ENCODE assay signal across 27 cellular contexts in genomic region chr21:42438316-42439205, GRCh38. TPM values are rescaled to one million over a fixed set of nuclear protein-coding genes. Genes with fewer than 3 reads are reported as not detected.
DNase-seq lines count a peak whose midpoint lies in the region; ATAC-seq and TF ChIP-seq lines count a peak whose summit lies in the region.
"Had no signal": no experiment of that assay in that cellular context is flagged by ENCODE, and none has a peak within 500 bp of the region (broad histone marks: within the 10 kb centered on the region; RNA-seq: fewer than 3 reads in every experiment).

No MANE protein-coding gene starts in this region.

- TF ChIP-seq CTCF in glutamatergic neuron (IDR thresholded peaks at IDR 0.05; ENCODE audit: partially characterized antibody, unreplicated experiment): no peak
- TF ChIP-seq CTCF in ascending aorta (IDR thresholded peaks at IDR 0.05): no peak

- H3K4me3 ChIP-seq in CD4-positive, CD25-positive, alpha-beta regulatory T cell (ENCODE audit: low read depth, low read length): no peak overlapping the region
- H3K4me3 ChIP-seq in ascending aorta: no peak overlapping the region
- H3K4me3 ChIP-seq: coronary artery, lower lobe of right lung, mucosa of descending colon had no signal

- POLR2A ChIA-PET in naive thymus-derived CD8-positive, alpha-beta T cell (lab: Charles Lee): interaction anchor here (1.1 to 1.7 kb wide), 3 partner anchors 12 to 17 kb away, joined by 3 to 5 read pairs (median 4); no protein-coding TSS in a partner anchor

- ATAC-seq in CD4-positive, CD25-positive, alpha-beta regulatory T cell (ENCODE audit: low read depth in 2 of 2): no peak
- no peak for ATAC-seq in activated T-helper 17 cell treated with anti-CD3 and anti-CD28 coated beads, Interleukin-2, amount 50 U/mL, for 72 hours (replicated peaks)
- no peak for ATAC-seq in naive thymus-derived CD8-positive, alpha-beta T cell
- ATAC-seq: right cardiac atrium had no signal

- peaks cover 10% of the 10 kb centered on the region for H3K4me1 ChIP-seq in CD4-positive, CD25-positive, alpha-beta regulatory T cell (ENCODE audit: control insufficient read depth, insufficient read depth, low read length, poor library complexity, severe bottlenecking)
- no peaks in the 10 kb centered on the region for H3K4me1 ChIP-seq in ascending aorta
- H3K4me1 ChIP-seq: lower lobe of right lung, parathyroid adenoma had no signal

- peaks cover 87% of the 10 kb centered on the region for H3K36me3 ChIP-seq in CD4-positive, CD25-positive, alpha-beta regulatory T cell (ENCODE audit: control insufficient read depth, insufficient read depth, low read length)
- H3K36me3 ChIP-seq in ascending aorta: no peaks in the 10 kb centered on the region
- H3K36me3 ChIP-seq: lower lobe of right lung had no signal

- H3K27me3 ChIP-seq in CD4-positive, CD25-positive, alpha-beta regulatory T cell (ENCODE audit: control insufficient read depth, insufficient read depth, low read length): no peaks in the 10 kb centered on the region
- no peaks in the 10 kb centered on the region for H3K27me3 ChIP-seq in ascending aorta

- H3K4me3 Mint-ChIP-seq in T-helper 2 cell treated with Interferon-gamma antibody and Interleukin-4, amounts not matched to agents 5 μg/mL and 100 μg/mL, for 36 hours: no peak overlapping the region
- H3K4me3 Mint-ChIP-seq in CD4-positive, CD25-positive, alpha-beta regulatory T cell: no peak overlapping the region
- H3K4me3 Mint-ChIP-seq in activated T-helper 17 cell treated with anti-CD3 and anti-CD28 coated beads, Interleukin-2, amount 50 U/mL, for 72 hours: peak overlapping the region; percentile 54
- H3K4me3 Mint-ChIP-seq in naive thymus-derived CD8-positive, alpha-beta T cell: no peak overlapping the region
- H3K4me3 Mint-ChIP-seq in glutamatergic neuron (ENCODE audit: unreplicated experiment): no peak overlapping the region
- H3K4me3 Mint-ChIP-seq: HFFc6; neural crest cell; T-helper 1 cell treated with Interleukin-12 subunit alpha and Interleukin-12 subunit beta and Interleukin-4 antibody, amounts not matched to agents 30 μg/mL and 1 μg/mL, for 36 hours had no signal

- peaks cover 4% of the 10 kb centered on the region for H3K9me3 Mint-ChIP-seq in T-helper 2 cell treated with Interferon-gamma antibody and Interleukin-4, amounts not matched to agents 5 μg/mL and 100 μg/mL, for 36 hours
- peaks cover 0 to 4% (median 0%) of the 10 kb centered on the region in 7 donors for H3K9me3 Mint-ChIP-seq in CD4-positive, CD25-positive, alpha-beta regulatory T cell
- H3K9me3 Mint-ChIP-seq in activated T-helper 17 cell treated with anti-CD3 and anti-CD28 coated beads, Interleukin-2, amount 50 U/mL, for 72 hours: peaks cover 3% of the 10 kb centered on the region
- H3K9me3 Mint-ChIP-seq in naive thymus-derived CD8-positive, alpha-beta T cell: no peaks in the 10 kb centered on the region
- peaks cover 3% of the 10 kb centered on the region for H3K9me3 Mint-ChIP-seq in glutamatergic neuron (ENCODE audit: unreplicated experiment)
- H3K9me3 Mint-ChIP-seq: neural crest cell; T-helper 1 cell treated with Interleukin-12 subunit alpha and Interleukin-12 subunit beta and Interleukin-4 antibody, amounts not matched to agents 30 μg/mL and 1 μg/mL, for 36 hours had no signal

- peaks cover 94% of the 10 kb centered on the region for H3K36me3 Mint-ChIP-seq in T-helper 2 cell treated with Interferon-gamma antibody and Interleukin-4, amounts not matched to agents 5 μg/mL and 100 μg/mL, for 36 hours (ENCODE audit: low read depth)
- peaks cover 73% of the 10 kb centered on the region for H3K36me3 Mint-ChIP-seq in CD4-positive, CD25-positive, alpha-beta regulatory T cell
- peaks cover 100% of the 10 kb centered on the region for H3K36me3 Mint-ChIP-seq in activated T-helper 17 cell treated with anti-CD3 and anti-CD28 coated beads, Interleukin-2, amount 50 U/mL, for 72 hours (ENCODE audit: low read depth)
- peaks cover 15 to 96% (median 37%) of the 10 kb centered on the region in 3 donors for H3K36me3 Mint-ChIP-seq in naive thymus-derived CD8-positive, alpha-beta T cell
- no peaks in the 10 kb centered on the region for H3K36me3 Mint-ChIP-seq in glutamatergic neuron (ENCODE audit: unreplicated experiment)

- H3K27ac Mint-ChIP-seq in T-helper 2 cell treated with Interferon-gamma antibody and Interleukin-4, amounts not matched to agents 5 μg/mL and 100 μg/mL, for 36 hours: peak overlapping the region; percentile 57
- H3K27ac Mint-ChIP-seq in CD4-positive, CD25-positive, alpha-beta regulatory T cell: peak overlapping the region; percentile 82 to 86 (median 84)
- peak overlapping the region; percentile 95 for H3K27ac Mint-ChIP-seq in activated T-helper 17 cell treated with anti-CD3 and anti-CD28 coated beads, Interleukin-2, amount 50 U/mL, for 72 hours
- peak overlapping the region in 9 of 10 donors; percentile 43 to 91 (median 76) for H3K27ac Mint-ChIP-seq in naive thymus-derived CD8-positive, alpha-beta T cell
- no peak overlapping the region for H3K27ac Mint-ChIP-seq in glutamatergic neuron (ENCODE audit: unreplicated experiment)
- H3K27ac Mint-ChIP-seq: HFFc6 had no signal

- intact Hi-C loops in ascending aorta (cut with DNase I): no loop called here

- peaks cover 45% of the 10 kb centered on the region for H3K4me1 Mint-ChIP-seq in T-helper 2 cell treated with Interferon-gamma antibody and Interleukin-4, amounts not matched to agents 5 μg/mL and 100 μg/mL, for 36 hours (ENCODE audit: low read depth)
- peaks cover 20 to 64% (median 29%) of the 10 kb centered on the region in 4 donors for H3K4me1 Mint-ChIP-seq in CD4-positive, CD25-positive, alpha-beta regulatory T cell
- H3K4me1 Mint-ChIP-seq in activated T-helper 17 cell treated with anti-CD3 and anti-CD28 coated beads, Interleukin-2, amount 50 U/mL, for 72 hours: peaks cover 46% of the 10 kb centered on the region
- H3K4me1 Mint-ChIP-seq in naive thymus-derived CD8-positive, alpha-beta T cell: peaks cover 42 to 70% (median 53%) of the 10 kb centered on the region in 4 donors
- no peaks in the 10 kb centered on the region for H3K4me1 Mint-ChIP-seq in glutamatergic neuron (ENCODE audit: low read depth, unreplicated experiment)
- H3K4me1 Mint-ChIP-seq: neural crest cell had no signal

- no peaks in the 10 kb centered on the region for H3K27me3 Mint-ChIP-seq in T-helper 2 cell treated with Interferon-gamma antibody and Interleukin-4, amounts not matched to agents 5 μg/mL and 100 μg/mL, for 36 hours (ENCODE audit: low read depth)
- H3K27me3 Mint-ChIP-seq in CD4-positive, CD25-positive, alpha-beta regulatory T cell: no peaks in the 10 kb centered on the region
- no peaks in the 10 kb centered on the region for H3K27me3 Mint-ChIP-seq in activated T-helper 17 cell treated with anti-CD3 and anti-CD28 coated beads, Interleukin-2, amount 50 U/mL, for 72 hours
- peaks cover 0 to 2% (median 0%) of the 10 kb centered on the region in 5 donors for H3K27me3 Mint-ChIP-seq in naive thymus-derived CD8-positive, alpha-beta T cell
- H3K27me3 Mint-ChIP-seq in glutamatergic neuron (ENCODE audit: unreplicated experiment): peaks cover 1% of the 10 kb centered on the region

- H3K9me3 ChIP-seq in CD4-positive, CD25-positive, alpha-beta regulatory T cell (ENCODE audit: control insufficient read depth in 2 of 2, low read length in 2 of 2): no peaks in the 10 kb centered on the region
- H3K9me3 ChIP-seq in ascending aorta: no peaks in the 10 kb centered on the region
- H3K9me3 ChIP-seq: lower lobe of right lung had no signal

- no peak for DNase-seq in T-helper 2 cell treated with Interferon-gamma antibody and Interleukin-4, amounts not matched to agents 5 μg/mL and 100 μg/mL, for 36 hours (ENCODE audit: low spot score)
- no peak for DNase-seq in T-helper 2 cell
- DNase-seq in CD4-positive, CD25-positive, alpha-beta regulatory T cell: no peak
- peak in 1 of 10 donors; percentile 37 for DNase-seq in naive thymus-derived CD8-positive, alpha-beta T cell
- no peak for DNase-seq in anterior cingulate cortex (lab: John Stamatoyannopoulos, UW)
- no peak for DNase-seq in glutamatergic neuron
- DNase-seq in ascending aorta (ENCODE audit: low spot score in 2 of 2): no peak
- DNase-seq: activated CD4-positive, alpha-beta T cell treated with anti-CD3 and anti-CD28 coated beads for 4 hours; activated gamma-delta T cell treated with Interleukin-2 at 50 U/mL for 16 hours; effector memory CD4-positive, alpha-beta T cell; GOT3; HFFc6; lower lobe of right lung; NCI-H1436 treated with DMSO at 0.1 percent for 48 hours; NCI-H2107; right cardiac atrium had no signal

- no peak overlapping the region for H3K27ac ChIP-seq in CD4-positive, CD25-positive, alpha-beta regulatory T cell (ENCODE audit: insufficient read depth, low read length, poor library complexity, severe bottlenecking)
- no peak overlapping the region for H3K27ac ChIP-seq in ascending aorta
- H3K27ac ChIP-seq: 22Rv1, coronary artery, lower lobe of right lung, parathyroid adenoma had no signal

RNA-seq across cellular contexts. Expression of gene UBASH3A, which starts 34.9 kb away (rescaled TPM):
- total RNA-seq in CD4-positive, CD25-positive, alpha-beta regulatory T cell: 56.0 TPM
- polyA plus RNA-seq in CD4-positive, CD25-positive, alpha-beta regulatory T cell: 10 to 100 TPM; 36.2 to 52.6 (median 44.4) TPM
- total RNA-seq in activated T-helper 17 cell treated with anti-CD3 and anti-CD28 coated beads, Interleukin-2, amount 50 U/mL, for 72 hours: 10 to 100 TPM; 28.3 to 42.1 TPM
- 10 to 100 TPM; 91.6 to 99.6 TPM for total RNA-seq in naive thymus-derived CD8-positive, alpha-beta T cell
- polyA plus RNA-seq in naive thymus-derived CD8-positive, alpha-beta T cell: 10 to 100 TPM; 32.8 to 75.3 (median 53.9) TPM
- total RNA-seq in glutamatergic neuron (ENCODE audit: unreplicated experiment) (not detected), ascending aorta (0.75 TPM)
- total RNA-seq: G401, HFFc6, kidney epithelial cell, NCI-H460, neural crest cell, OCI-LY7 had no signal

RNA-seq across cellular contexts. Expression of gene TMPRSS3, which starts 42.7 kb away (rescaled TPM):
- total RNA-seq in CD4-positive, CD25-positive, alpha-beta regulatory T cell: 4.0 TPM
- polyA plus RNA-seq in CD4-positive, CD25-positive, alpha-beta regulatory T cell: 1 to 10 TPM; 1.1 to 2.4 (median 2.2) TPM
- total RNA-seq in activated T-helper 17 cell treated with anti-CD3 and anti-CD28 coated beads, Interleukin-2, amount 50 U/mL, for 72 hours: 100 to 1,000 TPM in 1 of 2 donors, 10 to 100 TPM in 1; 24.0 to 163 TPM
- total RNA-seq in naive thymus-derived CD8-positive, alpha-beta T cell: 1 to 10 TPM; 2.2 to 2.9 TPM
- 1 to 10 TPM in 1 of 3 donors, under 1 TPM in 1, not detected in 1; 0.89 to 1.4 TPM for polyA plus RNA-seq in naive thymus-derived CD8-positive, alpha-beta T cell
- 0.71 TPM for total RNA-seq in glutamatergic neuron (ENCODE audit: unreplicated experiment)
- not detected for total RNA-seq in ascending aorta
- total RNA-seq: G401, HFFc6, neural crest cell, OCI-LY7, right cardiac atrium had no signal
- polyA plus RNA-seq: right cardiac atrium had no signal

RNA-seq across cellular contexts. Expression of gene RSPH1, which starts 57.5 kb away (rescaled TPM):
- 0.25 TPM for total RNA-seq in CD4-positive, CD25-positive, alpha-beta regulatory T cell
- not detected for polyA plus RNA-seq in CD4-positive, CD25-positive, alpha-beta regulatory T cell
- under 1 TPM in 1 of 2 donors, not detected in 1; 0.82 TPM for total RNA-seq in activated T-helper 17 cell treated with anti-CD3 and anti-CD28 coated beads, Interleukin-2, amount 50 U/mL, for 72 hours
- under 1 TPM in 1 of 2 experiments, not detected in 1; 0.14 TPM for total RNA-seq in naive thymus-derived CD8-positive, alpha-beta T cell
- polyA plus RNA-seq in naive thymus-derived CD8-positive, alpha-beta T cell: not detected
- total RNA-seq in glutamatergic neuron (ENCODE audit: unreplicated experiment) (0.42 TPM), ascending aorta (not detected)
- total RNA-seq: HFFc6, right cardiac atrium had no signal
- polyA plus RNA-seq: right cardiac atrium had no signal

Comparison
In these comparisons a context has a peak if more than half of its experiments do, and no peak if none do; other contexts are left out.
1. RNA of gene UBASH3A, which starts 34.9 kb away (total RNA-seq): 91.6 to 99.6 TPM in naive thymus-derived CD8-positive, alpha-beta T cell, 56.0 TPM in CD4-positive, CD25-positive, alpha-beta regulatory T cell (single experiment) and 28.3 to 42.1 TPM in activated T-helper 17 cell treated with anti-CD3 and anti-CD28 coated beads, Interleukin-2, amount 50 U/mL, for 72 hours; 0.75 TPM in ascending aorta (single experiment) and not detected in glutamatergic neuron (single experiment); every median in the first group is over 10 times any median in the second.